In the genomic region with DNA sequence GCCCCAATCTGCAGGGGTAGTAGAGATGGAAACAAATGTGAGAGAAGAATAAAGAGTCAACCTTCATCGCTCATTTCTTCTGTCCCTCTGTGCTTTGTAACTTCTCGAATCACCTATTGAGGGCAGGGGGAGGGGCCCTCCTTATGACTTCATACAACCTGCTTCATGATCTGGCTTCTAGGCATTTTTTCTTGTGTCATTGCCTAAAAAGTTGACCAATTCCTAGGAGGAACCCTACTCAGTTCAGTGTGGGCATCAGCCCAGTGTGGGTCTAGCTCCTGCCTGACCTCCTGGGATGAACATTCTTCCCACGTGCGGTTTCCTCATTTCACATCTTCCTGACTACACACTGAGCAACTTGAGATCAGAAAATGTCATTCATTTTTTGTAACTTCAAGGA, we compare ENCODE assay signal across 20 cellular contexts. TPM values are rescaled to one million over a fixed set of nuclear protein-coding genes. Genes with fewer than 3 reads are reported as not detected.
DNase-seq lines count a peak whose midpoint lies in the region; ATAC-seq and TF ChIP-seq lines count a peak whose summit lies in the region.
"Had no signal": no experiment of that assay in that cellular context is flagged by ENCODE, and none has a peak within 500 bp of the region (broad histone marks: within the 10 kb centered on the region; RNA-seq: fewer than 3 reads in every experiment).

No MANE protein-coding gene starts in this region.

- CTCF ChIA-PET in MCF 10A (lab: Yijun Ruan, JAX): no interaction called here

- intact Hi-C loops in left ventricle myocardium inferior (cut with micrococcal nuclease): loop anchor here (10.0 kb wide), 1 partner anchor 789 kb away; no protein-coding TSS in a partner anchor
- intact Hi-C loops in MCF 10A (cut with micrococcal nuclease): no loop called here

- peak; percentile 56 for ATAC-seq in activated T-helper 17 cell treated with anti-CD3 and anti-CD28 coated beads, Interleukin-2, amount 50 U/mL, for 72 hours (replicated peaks)
- ATAC-seq: pancreas had no signal

- H3K27ac Mint-ChIP-seq in activated T-helper 17 cell treated with anti-CD3 and anti-CD28 coated beads, Interleukin-2, amount 50 U/mL, for 72 hours: no peak overlapping the region
- H3K27ac Mint-ChIP-seq in MCF 10A (ENCODE audit: low read depth, unreplicated experiment): no peak overlapping the region

- peaks cover 10% of the 10 kb centered on the region for H3K4me1 Mint-ChIP-seq in activated T-helper 17 cell treated with anti-CD3 and anti-CD28 coated beads, Interleukin-2, amount 50 U/mL, for 72 hours
- H3K4me1 Mint-ChIP-seq in MCF 10A (ENCODE audit: insufficient read depth, unreplicated experiment): peaks cover 7% of the 10 kb centered on the region

- H3K4me3 ChIP-seq in left ventricle myocardium inferior: no peak overlapping the region
- no peak overlapping the region for H3K4me3 ChIP-seq in right atrium auricular region
- no peak overlapping the region for H3K4me3 ChIP-seq in smooth muscle cell
- H3K4me3 ChIP-seq: adrenal gland, esophagus squamous epithelium, pancreas had no signal

- H3K4me3 Mint-ChIP-seq in activated T-helper 17 cell treated with anti-CD3 and anti-CD28 coated beads, Interleukin-2, amount 50 U/mL, for 72 hours: no peak overlapping the region
- H3K4me3 Mint-ChIP-seq in MCF 10A (ENCODE audit: unreplicated experiment): no peak overlapping the region
- H3K4me3 Mint-ChIP-seq: CD4-positive, alpha-beta T cell had no signal

- peaks cover 6% of the 10 kb centered on the region for H3F3A ChIP-seq in smooth muscle cell (ENCODE audit: low read depth)

- H3K79me2 ChIP-seq in smooth muscle cell (ENCODE audit: low read depth): no peaks in the 10 kb centered on the region

- DNase-seq in left ventricle myocardium inferior: no peak
- DNase-seq in right atrium auricular region (ENCODE audit: low spot score): no peak
- peak; percentile 82 for DNase-seq in iris pigment epithelial cell (ENCODE audit: low read depth)
- peak; percentile 5 for DNase-seq in superior temporal gyrus (ENCODE audit: extremely low spot score)
- no peak for DNase-seq in H4 (ENCODE audit: low spot score)
- no peak for DNase-seq in MCF 10A (ENCODE audit: unreplicated experiment)
- no peak for DNase-seq in smooth muscle cell (lab: John Stamatoyannopoulos, UW; ENCODE audit: unreplicated experiment)
- DNase-seq: activated CD4-positive, alpha-beta T cell treated with anti-CD3 and anti-CD28 coated beads for 4 hours; activated gamma-delta T cell treated with Interleukin-2 at 50 U/mL for 16 hours; adrenal gland; CD4-positive, alpha-beta T cell; central memory CD4-positive, alpha-beta T cell; DMS153; esophagus squamous epithelium; NCI-H2029 treated with DMSO at 0.1 percent for 48 hours; NCI-H524; pancreas; stimulated activated CD4-positive, alpha-beta T cell treated with anti-CD3 and anti-CD28 coated beads, Interleukin-4, amount 100 ng/mL, for 4 hours had no signal

- peaks cover 44% of the 10 kb centered on the region for H3K4me1 ChIP-seq in left ventricle myocardium inferior
- peaks cover 0 to 13% of the 10 kb centered on the region in 2 donors for H3K4me1 ChIP-seq in right atrium auricular region
- no peaks in the 10 kb centered on the region for H3K4me1 ChIP-seq in smooth muscle cell (ENCODE audit: low read depth)
- H3K4me1 ChIP-seq: pancreas had no signal

- no TSS peak for BruUV-seq in MCF 10A (replicated peaks; lab: Mats Ljungman, UMichigan)

- WGBS in smooth muscle cell (ENCODE audit: low lambda C conversion rate): 90% methylated on average over 4 of the region's 4 CpGs

- H4K20me1 ChIP-seq in smooth muscle cell (ENCODE audit: low read depth): no peaks in the 10 kb centered on the region

- H3K4me2 ChIP-seq in smooth muscle cell: no peak overlapping the region
- H3K4me2 ChIP-seq: KMS-11 had no signal

- no peak overlapping the region for H2AFZ ChIP-seq in smooth muscle cell (ENCODE audit: low read depth)

- no peak for TF ChIP-seq CTCF in left ventricle myocardium inferior (IDR thresholded peaks at IDR 0.05; ENCODE audit: borderline replicate concordance)
- TF ChIP-seq CTCF in right atrium auricular region (IDR thresholded peaks at IDR 0.05): no peak
- no peak for TF ChIP-seq CTCF in MCF 10A (IDR thresholded peaks at IDR 0.05; ENCODE audit: unreplicated experiment)
- no peak for TF ChIP-seq CTCF in smooth muscle cell (IDR thresholded peaks at IDR 0.05; ENCODE audit: borderline replicate concordance, insufficient read depth, poor library complexity, severe bottlenecking)

- no peaks in the 10 kb centered on the region for H3K36me3 Mint-ChIP-seq in activated T-helper 17 cell treated with anti-CD3 and anti-CD28 coated beads, Interleukin-2, amount 50 U/mL, for 72 hours (ENCODE audit: low read depth)
- no peaks in the 10 kb centered on the region for H3K36me3 Mint-ChIP-seq in MCF 10A (ENCODE audit: insufficient read depth, unreplicated experiment)

- H3K9ac ChIP-seq in smooth muscle cell (ENCODE audit: low read depth): no peak overlapping the region
- H3K9ac ChIP-seq: KMS-11 had no signal

- POLR2A ChIA-PET in MCF 10A (lab: Yijun Ruan, JAX): no interaction called here

- H3K36me3 ChIP-seq in left ventricle myocardium inferior (no peaks in the 10 kb centered on the region), right atrium auricular region (no peaks in the 10 kb centered on the region), smooth muscle cell (ENCODE audit: low read depth) (no peaks in the 10 kb centered on the region)
- H3K36me3 ChIP-seq: adrenal gland, esophagus squamous epithelium, pancreas had no signal

- peak overlapping the region; percentile 85 for H3K27ac ChIP-seq in left ventricle myocardium inferior (replicated peaks)
- peak overlapping the region in 1 of 2 donors; percentile 82 for H3K27ac ChIP-seq in right atrium auricular region
- no peak overlapping the region for H3K27ac ChIP-seq in smooth muscle cell (ENCODE audit: low read depth)
- H3K27ac ChIP-seq: adrenal gland, esophagus squamous epithelium, KMS-11, pancreas had no signal

- no peaks in the 10 kb centered on the region for H3K27me3 Mint-ChIP-seq in activated T-helper 17 cell treated with anti-CD3 and anti-CD28 coated beads, Interleukin-2, amount 50 U/mL, for 72 hours
- H3K27me3 Mint-ChIP-seq in MCF 10A (ENCODE audit: insufficient read depth, unreplicated experiment): no peaks in the 10 kb centered on the region
- H3K27me3 Mint-ChIP-seq: CD4-positive, alpha-beta T cell had no signal

- H3K9me3 ChIP-seq in left ventricle myocardium inferior (replicated peaks) (no peaks in the 10 kb centered on the region), right atrium auricular region (no peaks in the 10 kb centered on the region), smooth muscle cell (replicated peaks; ENCODE audit: low read depth) (no peaks in the 10 kb centered on the region)
- H3K9me3 ChIP-seq: adrenal gland, esophagus squamous epithelium, pancreas had no signal

- H3K27me3 ChIP-seq in left ventricle myocardium inferior (ENCODE audit: low read depth) (no peaks in the 10 kb centered on the region), right atrium auricular region (no peaks in the 10 kb centered on the region), smooth muscle cell (ENCODE audit: low read depth) (no peaks in the 10 kb centered on the region)
- H3K27me3 ChIP-seq: adrenal gland, esophagus squamous epithelium, pancreas had no signal

- no peaks in the 10 kb centered on the region for H3K9me3 Mint-ChIP-seq in activated T-helper 17 cell treated with anti-CD3 and anti-CD28 coated beads, Interleukin-2, amount 50 U/mL, for 72 hours
- H3K9me3 Mint-ChIP-seq in MCF 10A (ENCODE audit: unreplicated experiment): no peaks in the 10 kb centered on the region
- H3K9me3 Mint-ChIP-seq: CD4-positive, alpha-beta T cell had no signal

RNA-seq across cellular contexts. Expression of gene CREB1, which starts 46.3 kb away (rescaled TPM):
- total RNA-seq in left ventricle myocardium inferior: 50.5 TPM
- total RNA-seq in right atrium auricular region: 10 to 100 TPM; 32.5 to 32.9 TPM
- 10 to 100 TPM; 84.2 to 97.5 TPM for total RNA-seq in activated T-helper 17 cell treated with anti-CD3 and anti-CD28 coated beads, Interleukin-2, amount 50 U/mL, for 72 hours
- 11.2 and 37.9 TPM in 2 replicates for total RNA-seq in H4 (2014; rRNA removed; shearing (Covaris generic))
- 54.6 and 71.3 TPM in 2 replicates for total RNA-seq in MCF 10A (2022)
- 41.1 and 67.6 TPM in 2 replicates for total RNA-seq in smooth muscle cell
- 19.0 and 23.8 TPM in 2 replicates for polyA plus RNA-seq in smooth muscle cell

Comparison
In these comparisons a context has a peak if more than half of its experiments do, and no peak if none do; other contexts are left out.
1. DNase-seq: peak in iris pigment epithelial cell (single experiment) and superior temporal gyrus (single experiment); none in left ventricle myocardium inferior (single experiment), right atrium auricular region (single experiment), H4 (single experiment), MCF 10A (single experiment) and smooth muscle cell (single experiment).